ENCODE assay signal across 26 cellular contexts in the genomic region with DNA sequence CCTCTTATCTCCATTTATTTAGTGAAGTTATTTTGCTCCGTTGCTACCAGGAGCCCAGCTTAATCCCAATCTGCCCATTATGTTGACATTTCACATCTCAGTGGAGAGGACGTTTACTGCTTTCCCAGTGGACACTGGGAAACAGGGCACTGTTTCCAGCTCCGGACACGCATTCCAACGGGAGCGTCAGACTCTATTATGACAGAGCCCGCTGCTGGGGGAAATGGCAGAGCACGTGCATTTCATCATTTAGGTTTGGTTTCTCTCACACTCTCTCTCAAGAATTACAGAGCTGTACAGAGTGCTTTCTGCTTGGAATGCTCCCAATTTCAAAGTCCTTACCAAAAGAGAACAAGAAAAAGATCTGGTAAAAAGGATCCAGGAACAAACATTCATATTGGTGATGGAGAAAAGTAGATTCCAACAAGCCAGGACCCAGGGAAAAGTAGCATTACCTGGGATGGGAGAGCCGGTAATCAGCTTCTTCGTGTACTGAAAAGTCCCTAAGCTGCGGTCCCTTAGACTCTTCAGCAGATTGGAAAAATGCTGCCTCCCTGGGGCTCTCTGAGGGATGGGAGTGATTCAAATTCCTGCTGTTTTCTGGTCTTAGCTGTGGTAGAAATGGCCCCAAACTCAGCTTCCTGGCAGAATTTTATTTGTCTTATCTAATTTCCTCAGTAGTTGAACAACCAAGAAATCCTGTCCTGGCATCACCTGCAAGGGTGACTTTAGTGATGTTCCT.
DNase-seq lines count a peak whose midpoint lies in the region; TF ChIP-seq lines count a peak whose summit lies in the region.
"Had no signal": no experiment of that assay in that cellular context is flagged by ENCODE, and none has a peak within 500 bp of the region (broad histone marks: within the 10 kb centered on the region; RNA-seq: fewer than 3 reads in every experiment).

No MANE protein-coding gene starts in this region.

- H3K4me1 Mint-ChIP-seq in neural progenitor cell, result peaks cover 20% of the 10 kb centered on the region
- H3K4me1 Mint-ChIP-seq: memory B cell had no signal

- no peaks in the 10 kb centered on the region for H3K9me3 Mint-ChIP-seq in neural progenitor cell
- H3K9me3 Mint-ChIP-seq: brain; memory B cell; T-helper 2 cell treated with Interferon-gamma antibody and Interleukin-4, amounts not matched to agents 5 μg/mL and 100 μg/mL, for 36 hours; type B pancreatic cell had no signal

- H3K27me3 ChIP-seq in ACC112 (ENCODE audit: insufficient read depth, low read length) (no peaks in the 10 kb centered on the region), neural progenitor cell (no peaks in the 10 kb centered on the region)

- H3K27ac Mint-ChIP-seq in neural progenitor cell, result no peak overlapping the region
- H3K27ac Mint-ChIP-seq: brain; memory B cell; T-helper 2 cell treated with Interferon-gamma antibody and Interleukin-4, amounts not matched to agents 5 μg/mL and 100 μg/mL, for 36 hours; type B pancreatic cell had no signal

- H3K79me2 ChIP-seq in ACC112 (ENCODE audit: control insufficient read depth, insufficient read depth, low read length, unreplicated experiment), result no peaks in the 10 kb centered on the region
- H3K79me2 ChIP-seq in neural progenitor cell (ENCODE audit: low read depth), result no peaks in the 10 kb centered on the region

- no peaks in the 10 kb centered on the region for H3K27me3 Mint-ChIP-seq in neural progenitor cell (ENCODE audit: insufficient read depth, low read depth)
- H3K27me3 Mint-ChIP-seq: brain, type B pancreatic cell had no signal

- H4K20me1 ChIP-seq in neural progenitor cell (ENCODE audit: low read depth), result no peaks in the 10 kb centered on the region

- H3K36me3 ChIP-seq in ACC112 (ENCODE audit: insufficient read depth, low read length), result no peaks in the 10 kb centered on the region
- no peaks in the 10 kb centered on the region for H3K36me3 ChIP-seq in neural progenitor cell
- H3K36me3 ChIP-seq: HAP-1 had no signal

- no peak overlapping the region for H3K9ac ChIP-seq in neural progenitor cell

- H3K4me3 ChIP-seq in ACC112 (ENCODE audit: low read depth, low read length) (no peak overlapping the region), neural progenitor cell (no peak overlapping the region)
- H3K4me3 ChIP-seq: HAP-1, smooth muscle cell had no signal

- DNase-seq in LHCN-M2 (ENCODE audit: low read depth) (peak; percentile 22), fibroblast of gingiva (ENCODE audit: low read depth) (peak; percentile 40), neural progenitor cell (ENCODE audit: low spot score) (peak; percentile 33), cerebellar nuclear complex (lab: John Stamatoyannopoulos, UW) (no peak), GM20000 (ENCODE audit: low spot score) (no peak), A172 (ENCODE audit: low spot score) (no peak)
- no peak for DNase-seq in stimulated activated CD4-positive, alpha-beta T cell treated with anti-CD3 and anti-CD28 coated beads, Interleukin-1b, Interleukin-23, amount 100 ng/mL, for 48 hours
- DNase-seq: activated CD4-positive, alpha-beta T cell treated with anti-CD3 and anti-CD28 coated beads for 4 hours; activated CD8-positive, alpha-beta memory T cell treated with anti-CD3 and anti-CD28 coated beads for 24 hours; activated naive CD4-positive, alpha-beta T cell; effector memory CD4-positive, alpha-beta T cell; erythroblast; foreskin melanocyte; left colon; MM.1S; NCI-H2029 treated with DMSO at 0.1 percent for 48 hours; NCI-H2227 treated with DMSO at 0.1 percent for 48 hours; NCI-H748 treated with DMSO at 0.1 percent for 48 hours; stimulated activated CD4-positive, alpha-beta T cell treated with anti-CD3 and anti-CD28 coated beads, Interleukin-2, amount 100 ng/mL, for 24 hours had no signal

- no peaks in the 10 kb centered on the region for H3K36me3 Mint-ChIP-seq in neural progenitor cell
- H3K36me3 Mint-ChIP-seq: brain, memory B cell, type B pancreatic cell had no signal

- no peaks in the 10 kb centered on the region for H3F3A ChIP-seq in neural progenitor cell (ENCODE audit: low read depth)

- no peaks in the 10 kb centered on the region for H3K9me3 ChIP-seq in neural progenitor cell (ENCODE audit: low read depth)

- H3K27ac ChIP-seq in ACC112 (ENCODE audit: low read depth, low read length), result no peak overlapping the region
- H3K27ac ChIP-seq in neural progenitor cell, result no peak overlapping the region

- peaks cover 4% of the 10 kb centered on the region for H3K4me1 ChIP-seq in ACC112 (ENCODE audit: control insufficient read depth, insufficient read depth, low read length, unreplicated experiment)
- H3K4me1 ChIP-seq in neural progenitor cell, result peaks cover 11% of the 10 kb centered on the region
- H3K4me1 ChIP-seq: HAP-1 had no signal

- H2AFZ ChIP-seq in ACC112 (ENCODE audit: low read length, unreplicated experiment) (peak overlapping the region; percentile 18), neural progenitor cell (replicated peaks) (no peak overlapping the region)

- TF ChIP-seq CTCF in neural progenitor cell (IDR thresholded peaks at IDR 0.05) (no peak), GM20000 (IDR thresholded peaks at IDR 0.05; ENCODE audit: extremely low read depth, missing control alignments) (no peak)

- no peak overlapping the region for H3K4me2 ChIP-seq in neural progenitor cell
- H3K4me2 ChIP-seq: smooth muscle cell had no signal

- no peak overlapping the region for H3K4me3 Mint-ChIP-seq in neural progenitor cell
- H3K4me3 Mint-ChIP-seq: brain; memory B cell; T-helper 2 cell treated with Interferon-gamma antibody and Interleukin-4, amounts not matched to agents 5 μg/mL and 100 μg/mL, for 36 hours; type B pancreatic cell had no signal

Comparison
In these comparisons a context has a peak if more than half of its experiments do, and no peak if none do; other contexts are left out.
1. DNase-seq: peak in LHCN-M2 (single experiment), fibroblast of gingiva (single experiment) and neural progenitor cell (single experiment); none in stimulated activated CD4-positive, alpha-beta T cell treated with anti-CD3 and anti-CD28 coated beads, Interleukin-1b, Interleukin-23, amount 100 ng/mL, for 48 hours (single experiment), cerebellar nuclear complex (0 of 2), GM20000 (single experiment) and A172 (single experiment).